Comparison of ENCODE assay signal across 8 cellular contexts in the genomic region with DNA sequence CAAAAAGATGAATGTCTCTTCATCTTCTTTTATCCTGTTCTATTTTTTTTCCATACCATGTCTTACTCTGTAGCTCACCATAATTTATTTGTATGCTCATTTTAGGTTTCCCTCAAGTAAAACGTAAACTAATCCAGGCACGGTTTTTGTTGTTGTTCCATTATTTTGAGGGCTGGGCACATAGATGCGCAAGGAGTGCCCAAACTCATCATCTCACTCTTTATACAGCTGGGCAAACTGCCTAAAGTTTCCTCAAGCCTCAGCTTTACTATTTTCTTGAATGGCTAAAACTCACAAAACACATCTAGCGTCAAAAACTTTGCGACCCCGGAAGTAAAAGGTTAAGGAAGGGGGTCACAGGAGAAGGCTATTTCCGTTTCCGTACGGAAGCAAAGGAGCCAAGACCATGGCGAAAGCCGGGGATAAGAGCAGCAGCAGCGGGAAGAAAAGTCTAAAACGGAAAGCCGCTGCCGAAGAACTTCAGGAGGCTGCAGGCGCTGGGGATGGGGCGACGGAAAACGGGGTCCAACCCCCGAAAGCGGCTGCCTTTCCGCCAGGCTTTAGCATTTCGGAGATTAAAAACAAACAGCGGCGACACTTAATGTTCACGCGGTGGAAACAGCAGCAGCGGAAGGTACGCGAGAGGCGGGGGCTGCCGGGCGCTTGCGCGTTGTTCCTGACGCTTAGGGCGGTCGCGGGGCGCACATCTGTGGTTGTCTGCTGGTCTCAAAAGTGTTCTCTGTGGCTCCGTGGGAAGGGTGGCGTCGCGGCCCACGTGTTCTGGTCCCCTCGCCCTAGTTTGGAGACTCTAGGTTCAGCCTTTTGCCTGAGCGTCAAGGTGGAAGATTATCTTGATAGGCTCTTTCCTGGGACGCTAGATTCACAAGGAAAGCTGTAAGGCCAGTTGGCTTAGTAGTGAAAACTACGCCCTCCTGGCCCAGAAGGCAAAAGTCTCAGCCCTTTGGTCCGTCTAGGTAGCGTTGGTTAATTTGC. TPM values are rescaled to one million over a fixed set of nuclear protein-coding genes. Genes with fewer than 3 reads are reported as not detected.
DNase-seq lines count a peak whose midpoint lies in the region; ATAC-seq, FAIRE-seq and TF ChIP-seq lines count a peak whose summit lies in the region.

A gene with protein sequence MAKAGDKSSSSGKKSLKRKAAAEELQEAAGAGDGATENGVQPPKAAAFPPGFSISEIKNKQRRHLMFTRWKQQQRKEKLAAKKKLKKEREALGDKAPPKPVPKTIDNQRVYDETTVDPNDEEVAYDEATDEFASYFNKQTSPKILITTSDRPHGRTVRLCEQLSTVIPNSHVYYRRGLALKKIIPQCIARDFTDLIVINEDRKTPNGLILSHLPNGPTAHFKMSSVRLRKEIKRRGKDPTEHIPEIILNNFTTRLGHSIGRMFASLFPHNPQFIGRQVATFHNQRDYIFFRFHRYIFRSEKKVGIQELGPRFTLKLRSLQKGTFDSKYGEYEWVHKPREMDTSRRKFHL (plus strand): TSS at position 391 of the 993 bp plus-strand sequence. CDS start 16 bp downstream, at position 407.

- H3K4me3 ChIP-seq in AG04449 (ENCODE audit: low read depth, low read length) (peak within 1 kb of the TSS; percentile 81), bronchial epithelial cell (ENCODE audit: low read depth, low read length) (peak within 1 kb of the TSS; percentile 65)

- DNase-seq in AG04449 (ENCODE audit: low read depth, low spot score) (peak; percentile 17), NCI-H2171 treated with DMSO at 0.1 percent for 48 hours (lab: John Stamatoyannopoulos, UW) (peak; percentile 88), WTC11 (ENCODE audit: low spot score) (peak; percentile 70), bronchial epithelial cell (ENCODE audit: low read depth) (peak; percentile 69), immature natural killer cell (peak; percentile 84 to 87 (median 86)), smooth muscle cell of the brain vasculature (ENCODE audit: low read depth, low spot score) (peak; percentile 36)

- peaks cover 8% of the 10 kb centered on the region for H3K4me1 Mint-ChIP-seq in WTC11
- peaks cover 35 to 54% of the 10 kb centered on the region in 2 donors for H3K4me1 Mint-ChIP-seq in immature natural killer cell

- no peak for FAIRE-seq in bronchial epithelial cell (lab: Jason Lieb, UNC)

- peaks cover 50% of the 10 kb centered on the region for H3K27me3 Mint-ChIP-seq in WTC11 (ENCODE audit: low read depth)
- peaks cover 11 to 23% (median 16%) of the 10 kb centered on the region in 3 donors for H3K27me3 Mint-ChIP-seq in immature natural killer cell (ENCODE audit: low read depth in 3 of 3)

- TF ChIP-seq CTCF in AG04449 (IDR thresholded peaks at IDR 0.05; ENCODE audit: insufficient read depth, low read length, missing control alignments) (no peak), WTC11 (IDR thresholded peaks at IDR 0.05) (no peak), bronchial epithelial cell (IDR thresholded peaks at IDR 0.05; ENCODE audit: insufficient read depth, low read length, severe bottlenecking) (no peak)

- H3K27ac Mint-ChIP-seq in WTC11 (peak within 1 kb of the TSS; percentile 96), immature natural killer cell (peak within 1 kb of the TSS; percentile 94 to 99 (median 98))

- H3K36me3 ChIP-seq in bronchial epithelial cell (ENCODE audit: control insufficient read depth, insufficient read depth, low read length) = peaks cover 3% of the 10 kb centered on the region

- POLR2A ChIA-PET in AG04449 (lab: Yijun Ruan, JAX) = interaction anchor here (1.6 to 1.8 kb wide), 3 partner anchors 23 to 120 kb away, joined by 4 to 9 read pairs (median 6); a partner anchor contains a TSS
- POLR2A ChIA-PET in WTC11 (lab: Charles Lee) = interaction anchor here (0.8 kb wide), 1 partner anchor 27 kb away, joined by 4 read pairs; a partner anchor contains a TSS

- H3K9me3 Mint-ChIP-seq in WTC11 (peaks cover 16% of the 10 kb centered on the region), immature natural killer cell (peaks cover 0 to 17% (median 5%) of the 10 kb centered on the region in 6 donors)

- peaks cover 21% of the 10 kb centered on the region for H3K36me3 Mint-ChIP-seq in WTC11
- peaks cover 16 to 34% (median 27%) of the 10 kb centered on the region in 3 donors for H3K36me3 Mint-ChIP-seq in immature natural killer cell

- ATAC-seq in GM18868 (IDR thresholded peaks at IDR 0.05; ENCODE audit: unreplicated experiment) = peak; percentile 96
- ATAC-seq in HG03108 (IDR thresholded peaks at IDR 0.05; ENCODE audit: unreplicated experiment) = peak; percentile 93
- ATAC-seq in WTC11 = peak; percentile 97

- H3K4me3 Mint-ChIP-seq in WTC11 (peak within 1 kb of the TSS; percentile 97), immature natural killer cell (peak within 1 kb of the TSS; percentile 93 to 100 (median 99))

- H3K27me3 ChIP-seq in bronchial epithelial cell (ENCODE audit: control insufficient read depth, insufficient read depth, low read length) = no peaks in the 10 kb centered on the region

- CTCF ChIA-PET in AG04449 (lab: Yijun Ruan, JAX) (interaction anchor here (0.8 to 3.1 kb wide), 9 partner anchors 8 to 338 kb away, joined by 3 to 17 read pairs (median 3); a partner anchor contains a TSS), WTC11 (lab: Charles Lee) (interaction anchor here (0.8 to 1.1 kb wide), 3 partner anchors 92 to 296 kb away, joined by 3 to 5 read pairs (median 3); no protein-coding TSS in a partner anchor)

TF ChIP-seq in WTC11, 78 proteins besides CTCF, POLR2A, EP300 and RAD21 (continues in another document):
- TF ChIP-seq RORB (CRISPR knock-in tag; IDR thresholded peaks at IDR 0.05) = no peak
- TF ChIP-seq, protein P1, sequence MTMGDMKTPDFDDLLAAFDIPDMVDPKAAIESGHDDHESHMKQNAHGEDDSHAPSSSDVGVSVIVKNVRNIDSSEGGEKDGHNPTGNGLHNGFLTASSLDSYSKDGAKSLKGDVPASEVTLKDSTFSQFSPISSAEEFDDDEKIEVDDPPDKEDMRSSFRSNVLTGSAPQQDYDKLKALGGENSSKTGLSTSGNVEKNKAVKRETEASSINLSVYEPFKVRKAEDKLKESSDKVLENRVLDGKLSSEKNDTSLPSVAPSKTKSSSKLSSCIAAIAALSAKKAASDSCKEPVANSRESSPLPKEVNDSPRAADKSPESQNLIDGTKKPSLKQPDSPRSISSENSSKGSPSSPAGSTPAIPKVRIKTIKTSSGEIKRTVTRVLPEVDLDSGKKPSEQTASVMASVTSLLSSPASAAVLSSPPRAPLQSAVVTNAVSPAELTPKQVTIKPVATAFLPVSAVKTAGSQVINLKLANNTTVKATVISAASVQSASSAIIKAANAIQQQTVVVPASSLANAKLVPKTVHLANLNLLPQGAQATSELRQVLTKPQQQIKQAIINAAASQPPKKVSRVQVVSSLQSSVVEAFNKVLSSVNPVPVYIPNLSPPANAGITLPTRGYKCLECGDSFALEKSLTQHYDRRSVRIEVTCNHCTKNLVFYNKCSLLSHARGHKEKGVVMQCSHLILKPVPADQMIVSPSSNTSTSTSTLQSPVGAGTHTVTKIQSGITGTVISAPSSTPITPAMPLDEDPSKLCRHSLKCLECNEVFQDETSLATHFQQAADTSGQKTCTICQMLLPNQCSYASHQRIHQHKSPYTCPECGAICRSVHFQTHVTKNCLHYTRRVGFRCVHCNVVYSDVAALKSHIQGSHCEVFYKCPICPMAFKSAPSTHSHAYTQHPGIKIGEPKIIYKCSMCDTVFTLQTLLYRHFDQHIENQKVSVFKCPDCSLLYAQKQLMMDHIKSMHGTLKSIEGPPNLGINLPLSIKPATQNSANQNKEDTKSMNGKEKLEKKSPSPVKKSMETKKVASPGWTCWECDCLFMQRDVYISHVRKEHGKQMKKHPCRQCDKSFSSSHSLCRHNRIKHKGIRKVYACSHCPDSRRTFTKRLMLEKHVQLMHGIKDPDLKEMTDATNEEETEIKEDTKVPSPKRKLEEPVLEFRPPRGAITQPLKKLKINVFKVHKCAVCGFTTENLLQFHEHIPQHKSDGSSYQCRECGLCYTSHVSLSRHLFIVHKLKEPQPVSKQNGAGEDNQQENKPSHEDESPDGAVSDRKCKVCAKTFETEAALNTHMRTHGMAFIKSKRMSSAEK (CRISPR knock-in tag; IDR thresholded peaks at IDR 0.05; ENCODE audit: borderline replicate concordance) = peak; percentile 89
- no peak for TF ChIP-seq ZNF121 (CRISPR knock-in tag; IDR thresholded peaks at IDR 0.05)
- TF ChIP-seq NR2C2 (CRISPR knock-in tag; IDR thresholded peaks at IDR 0.05) = peak; percentile 96
- TF ChIP-seq, protein P2, sequence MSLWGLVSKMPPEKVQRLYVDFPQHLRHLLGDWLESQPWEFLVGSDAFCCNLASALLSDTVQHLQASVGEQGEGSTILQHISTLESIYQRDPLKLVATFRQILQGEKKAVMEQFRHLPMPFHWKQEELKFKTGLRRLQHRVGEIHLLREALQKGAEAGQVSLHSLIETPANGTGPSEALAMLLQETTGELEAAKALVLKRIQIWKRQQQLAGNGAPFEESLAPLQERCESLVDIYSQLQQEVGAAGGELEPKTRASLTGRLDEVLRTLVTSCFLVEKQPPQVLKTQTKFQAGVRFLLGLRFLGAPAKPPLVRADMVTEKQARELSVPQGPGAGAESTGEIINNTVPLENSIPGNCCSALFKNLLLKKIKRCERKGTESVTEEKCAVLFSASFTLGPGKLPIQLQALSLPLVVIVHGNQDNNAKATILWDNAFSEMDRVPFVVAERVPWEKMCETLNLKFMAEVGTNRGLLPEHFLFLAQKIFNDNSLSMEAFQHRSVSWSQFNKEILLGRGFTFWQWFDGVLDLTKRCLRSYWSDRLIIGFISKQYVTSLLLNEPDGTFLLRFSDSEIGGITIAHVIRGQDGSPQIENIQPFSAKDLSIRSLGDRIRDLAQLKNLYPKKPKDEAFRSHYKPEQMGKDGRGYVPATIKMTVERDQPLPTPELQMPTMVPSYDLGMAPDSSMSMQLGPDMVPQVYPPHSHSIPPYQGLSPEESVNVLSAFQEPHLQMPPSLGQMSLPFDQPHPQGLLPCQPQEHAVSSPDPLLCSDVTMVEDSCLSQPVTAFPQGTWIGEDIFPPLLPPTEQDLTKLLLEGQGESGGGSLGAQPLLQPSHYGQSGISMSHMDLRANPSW (CRISPR knock-in tag; conservative IDR thresholded peaks at IDR 0.05; ENCODE audit: low read depth) = no peak
- TF ChIP-seq GABPB1 (CRISPR knock-in tag; IDR thresholded peaks at IDR 0.05) = peak; percentile 77; the same call in 1 of the 2 replicates
- TF ChIP-seq, protein P3, sequence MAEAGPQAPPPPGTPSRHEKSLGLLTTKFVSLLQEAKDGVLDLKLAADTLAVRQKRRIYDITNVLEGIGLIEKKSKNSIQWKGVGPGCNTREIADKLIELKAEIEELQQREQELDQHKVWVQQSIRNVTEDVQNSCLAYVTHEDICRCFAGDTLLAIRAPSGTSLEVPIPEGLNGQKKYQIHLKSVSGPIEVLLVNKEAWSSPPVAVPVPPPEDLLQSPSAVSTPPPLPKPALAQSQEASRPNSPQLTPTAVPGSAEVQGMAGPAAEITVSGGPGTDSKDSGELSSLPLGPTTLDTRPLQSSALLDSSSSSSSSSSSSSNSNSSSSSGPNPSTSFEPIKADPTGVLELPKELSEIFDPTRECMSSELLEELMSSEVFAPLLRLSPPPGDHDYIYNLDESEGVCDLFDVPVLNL (CRISPR knock-in tag; IDR thresholded peaks at IDR 0.05; ENCODE audit: borderline replicate concordance, low read depth) = no peak
- TF ChIP-seq TP53 (CRISPR knock-in tag; IDR thresholded peaks at IDR 0.05) = no peak

RNA-seq across cellular contexts. Expression of the gene that starts here (rescaled TPM):
- 30.3 to 33.8 TPM (median 31.7 TPM) in 3 replicates for total RNA-seq in WTC11 (2021)
- 31.6 and 41.5 TPM in 2 replicates for total RNA-seq in bronchial epithelial cell
- polyA plus RNA-seq in immature natural killer cell = 10 to 100 TPM; 50.7 to 88.5 (median 54.9) TPM

Comparison
In these comparisons a context has a peak if more than half of its experiments do, and no peak if none do; other contexts are left out.
1. Peak in every context shown above with its lines: DNase-seq, ATAC-seq and H3K4me3 ChIP-seq.
2. DNase-seq: peak in every context shown above with its lines; median percentile 88 in NCI-H2171 treated with DMSO at 0.1 percent for 48 hours; 86 in immature natural killer cell; 70 in WTC11; 69 in bronchial epithelial cell; 36 in smooth muscle cell of the brain vasculature; 17 in AG04449.